In the genomic region with DNA sequence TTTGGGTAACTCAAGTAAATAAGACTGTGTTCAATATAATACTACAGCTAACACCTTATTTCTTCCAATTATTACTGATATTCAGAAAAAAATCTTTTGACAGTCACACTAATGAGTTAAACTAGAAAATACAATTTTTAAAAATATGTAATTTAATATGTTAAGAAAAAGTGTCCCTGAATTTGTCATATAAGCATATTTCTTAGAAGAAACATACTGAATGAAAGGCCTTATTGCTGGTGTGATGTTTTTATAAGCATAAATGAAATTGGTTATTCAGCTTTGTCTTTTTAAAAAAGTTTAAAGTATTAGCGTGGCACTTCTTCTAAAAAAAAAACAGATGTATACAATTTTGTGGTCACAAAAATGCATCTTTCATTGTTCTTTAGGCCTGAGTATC, we compare ENCODE assay signal across 4 cellular contexts.
TF ChIP-seq lines count a peak whose summit lies in the region.

No MANE protein-coding gene starts in this region.

TF ChIP-seq in HepG2, 621 proteins besides CTCF, POLR2A, EP300 and RAD21:
- peak; percentile 69 to 80 for TF ChIP-seq MAFK (conservative IDR thresholded peaks at IDR 0.05 in 1 of 2, IDR thresholded peaks at IDR 0.05 in 1 of 2; ENCODE audit: low read length in 2 of 2)
- TF ChIP-seq MAFF (IDR thresholded peaks at IDR 0.05; ENCODE audit: low read depth, low read length) = peak; percentile 65
- no peak for TF ChIP-seq SRSF4 (IDR thresholded peaks at IDR 0.05; ENCODE audit: low read depth, low read length, poor library complexity, severe bottlenecking)
- no peak for TF ChIP-seq NR2F6 (IDR thresholded peaks at IDR 0.05)
- TF ChIP-seq NR2F6 (CRISPR knock-in tag; IDR thresholded peaks at IDR 0.05) = no peak

TF ChIP-seq in A549, 52 proteins besides CTCF, POLR2A, EP300 and RAD21:
- no peak for TF ChIP-seq EHMT2 (IDR thresholded peaks at IDR 0.05; ENCODE audit: low read depth)
- TF ChIP-seq MAFK (IDR thresholded peaks at IDR 0.05; ENCODE audit: partially characterized antibody) = peak; percentile 21

TF ChIP-seq in IMR-90, 13 proteins besides CTCF, POLR2A, EP300 and RAD21:
- TF ChIP-seq, protein P1, sequence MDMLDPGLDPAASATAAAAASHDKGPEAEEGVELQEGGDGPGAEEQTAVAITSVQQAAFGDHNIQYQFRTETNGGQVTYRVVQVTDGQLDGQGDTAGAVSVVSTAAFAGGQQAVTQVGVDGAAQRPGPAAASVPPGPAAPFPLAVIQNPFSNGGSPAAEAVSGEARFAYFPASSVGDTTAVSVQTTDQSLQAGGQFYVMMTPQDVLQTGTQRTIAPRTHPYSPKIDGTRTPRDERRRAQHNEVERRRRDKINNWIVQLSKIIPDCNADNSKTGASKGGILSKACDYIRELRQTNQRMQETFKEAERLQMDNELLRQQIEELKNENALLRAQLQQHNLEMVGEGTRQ (IDR thresholded peaks at IDR 0.05; ENCODE audit: low read depth, low read length) = no peak
- TF ChIP-seq SMC3 (IDR thresholded peaks at IDR 0.05; ENCODE audit: low read depth, low read length) (no peak), CEBPB (IDR thresholded peaks at IDR 0.05; ENCODE audit: low read depth, low read length) (no peak), RFX5 (IDR thresholded peaks at IDR 0.05; ENCODE audit: low read depth, low read length) (no peak), MAZ (IDR thresholded peaks at IDR 0.05; ENCODE audit: borderline replicate concordance, low read depth, low read length) (no peak), FOS (IDR thresholded peaks at IDR 0.05; ENCODE audit: low read depth, low read length) (no peak), MAFK (IDR thresholded peaks at IDR 0.05; ENCODE audit: low read depth, low read length) (peak; percentile 70; the same call in 1 of the 2 replicates)
- TF ChIP-seq, protein P2, sequence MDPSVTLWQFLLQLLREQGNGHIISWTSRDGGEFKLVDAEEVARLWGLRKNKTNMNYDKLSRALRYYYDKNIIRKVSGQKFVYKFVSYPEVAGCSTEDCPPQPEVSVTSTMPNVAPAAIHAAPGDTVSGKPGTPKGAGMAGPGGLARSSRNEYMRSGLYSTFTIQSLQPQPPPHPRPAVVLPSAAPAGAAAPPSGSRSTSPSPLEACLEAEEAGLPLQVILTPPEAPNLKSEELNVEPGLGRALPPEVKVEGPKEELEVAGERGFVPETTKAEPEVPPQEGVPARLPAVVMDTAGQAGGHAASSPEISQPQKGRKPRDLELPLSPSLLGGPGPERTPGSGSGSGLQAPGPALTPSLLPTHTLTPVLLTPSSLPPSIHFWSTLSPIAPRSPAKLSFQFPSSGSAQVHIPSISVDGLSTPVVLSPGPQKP (IDR thresholded peaks at IDR 0.05; ENCODE audit: borderline replicate concordance, low read depth, low read length) = no peak

TF ChIP-seq in K562, 482 proteins besides CTCF, POLR2A, EP300 and RAD21:
- 0 out of 2 replicates have a peak, but pooled peaks have one; percentile 31 for TF ChIP-seq MAFG (tag; conservative IDR thresholded peaks at IDR 0.05)
- TF ChIP-seq SIX5 (IDR thresholded peaks at IDR 0.05; ENCODE audit: borderline replicate concordance in 1 of 2, insufficient read depth in 1 of 2, low read depth in 1 of 2, low read length in 2 of 2) = no peak
- peak; percentile 7; the same call in 1 of the 2 replicates for TF ChIP-seq MAFF (IDR thresholded peaks at IDR 0.05; ENCODE audit: low read length)
- no peak for TF ChIP-seq RBFOX2 (IDR thresholded peaks at IDR 0.05; ENCODE audit: low read depth, low read length)
- no peak for TF ChIP-seq CTBP1 (IDR thresholded peaks at IDR 0.05; ENCODE audit: borderline replicate concordance)
- peak; percentile 41; the same call in 1 of the 2 replicates for TF ChIP-seq C11orf30 (IDR thresholded peaks at IDR 0.05; ENCODE audit: low read depth)
- TF ChIP-seq JUND (IDR thresholded peaks at IDR 0.05; ENCODE audit: borderline replicate concordance, low read depth, low read length) = no peak
- no peak for TF ChIP-seq JUND (tag; IDR thresholded peaks at IDR 0.05; ENCODE audit: borderline replicate concordance, low read depth, low read length)
- TF ChIP-seq RBBP5 (IDR thresholded peaks at IDR 0.05; ENCODE audit: borderline replicate concordance, insufficient read depth, low read length, poor library complexity, severe bottlenecking) = no peak
- no peak for TF ChIP-seq HDAC8 (tag; IDR thresholded peaks at IDR 0.05)
- TF ChIP-seq CBFB (CRISPR knock-in tag; IDR thresholded peaks at IDR 0.05) = no peak
- no peak for TF ChIP-seq FOS (IDR thresholded peaks at IDR 0.05; ENCODE audit: extremely low read depth, insufficient read length)
- TF ChIP-seq NCOA2 (IDR thresholded peaks at IDR 0.05; ENCODE audit: partially characterized antibody in 2 of 2) = no peak
- peak; percentile 77 for TF ChIP-seq ZNF316 (IDR thresholded peaks at IDR 0.05)
